ENCODE assay signal across 11 cellular contexts in genomic region chr22:42922374-42923177, GRCh38.
DNase-seq lines count a peak whose midpoint lies in the region; ATAC-seq and TF ChIP-seq lines count a peak whose summit lies in the region.
"Had no signal": no experiment of that assay in that cellular context is flagged by ENCODE, and none has a peak within 500 bp of the region (broad histone marks: within the 10 kb centered on the region; RNA-seq: fewer than 3 reads in every experiment).

No MANE protein-coding gene starts in this region.

- TF ChIP-seq POLR2A in breast epithelium (IDR thresholded peaks at IDR 0.05) (no peak), upper lobe of left lung (IDR thresholded peaks at IDR 0.05) (no peak)

- 69 to 87% methylated on average over 13 of the region's 13 CpGs for WGBS in upper lobe of left lung, 2 donors

- H2AFZ ChIP-seq in OCI-LY7 (ENCODE audit: low read length) = no peak overlapping the region

- POLR2A ChIA-PET in MCF 10A (lab: Yijun Ruan, JAX) = interaction anchor here (0.7 to 6.1 kb wide), 6 partner anchors 8 to 66 kb away, joined by 3 to 52 read pairs (median 8); no protein-coding TSS in a partner anchor
- POLR2A ChIA-PET in activated naive CD8-positive, alpha-beta T cell treated with anti-CD3 and anti-CD28 coated beads, Interleukin-2, amount 10 ng/mL, durations not matched to agents 7 days and 5 days (lab: Charles Lee) = no interaction called here
- POLR2A ChIA-PET in OCI-LY7 (lab: Charles Lee) = interaction anchor here (0.6 kb wide), 1 partner anchor 1731 kb away, joined by 3 read pairs; no protein-coding TSS in a partner anchor

- no peak for DNase-seq in MCF 10A (ENCODE audit: unreplicated experiment)
- DNase-seq in breast epithelium (ENCODE audit: low spot score in 2 of 2) = no peak
- no peak for DNase-seq in activated naive CD8-positive, alpha-beta T cell treated with anti-CD3 and anti-CD28 coated beads, Interleukin-2, amount 10 ng/mL, durations not matched to agents 7 days and 5 days
- no peak for DNase-seq in memory B cell (ENCODE audit: low spot score in 2 of 2)
- DNase-seq in upper lobe of left lung = peak in 1 of 2 donors; percentile 40
- DNase-seq in activated CD4-positive, CD25-positive, alpha-beta regulatory T cell treated with anti-CD3 and anti-CD28 coated beads, Interleukin-2, amount 50 U/mL, for 72 hours = no peak
- DNase-seq in OCI-LY7 (ENCODE audit: low spot score) = no peak
- DNase-seq: activated CD4-positive, alpha-beta T cell treated with anti-CD3 and anti-CD28 coated beads, Interleukin-2, amount 10 ng/mL, durations not matched to agents 7 days and 5 days; stimulated activated CD4-positive, alpha-beta T cell treated with anti-CD3 and anti-CD28 coated beads, Interleukin-2, amount 100 ng/mL, for 24 hours had no signal

- BruUV-seq in MCF 10A (replicated peaks; lab: Mats Ljungman, UMichigan) (no TSS peak), OCI-LY7 (replicated peaks; lab: Mats Ljungman, UMichigan) (no TSS peak)

- H3K79me2 ChIP-seq in OCI-LY7 (ENCODE audit: insufficient read depth, low read depth, low read length) = no peaks in the 10 kb centered on the region

- H3K4me3 Mint-ChIP-seq in MCF 10A (ENCODE audit: unreplicated experiment) = no peak overlapping the region
- H3K4me3 Mint-ChIP-seq in activated naive CD8-positive, alpha-beta T cell treated with anti-CD3 and anti-CD28 coated beads, Interleukin-2, amount 10 ng/mL, durations not matched to agents 7 days and 5 days = no peak overlapping the region
- H3K4me3 Mint-ChIP-seq in memory B cell = peak overlapping the region; percentile 78
- H3K4me3 Mint-ChIP-seq: activated CD4-positive, alpha-beta T cell treated with anti-CD3 and anti-CD28 coated beads, Interleukin-2, amount 10 ng/mL, durations not matched to agents 7 days and 5 days had no signal

- H3K9me2 ChIP-seq in OCI-LY7 (ENCODE audit: insufficient read depth, low read length) = no peaks in the 10 kb centered on the region

- H3K36me3 Mint-ChIP-seq in MCF 10A (ENCODE audit: insufficient read depth, unreplicated experiment) (peaks cover 12% of the 10 kb centered on the region), memory B cell (peaks cover 3% of the 10 kb centered on the region)
- no peaks in the 10 kb centered on the region for H3K36me3 Mint-ChIP-seq in activated naive CD8-positive, alpha-beta T cell treated with anti-CD3 and anti-CD28 coated beads, Interleukin-2, amount 10 ng/mL, durations not matched to agents 7 days and 5 days

- H3K27me3 ChIP-seq in breast epithelium = no peaks in the 10 kb centered on the region
- H3K27me3 ChIP-seq in upper lobe of left lung = no peaks in the 10 kb centered on the region
- H3K27me3 ChIP-seq: tibial nerve had no signal

- peak overlapping the region; percentile 81 for H3K27ac Mint-ChIP-seq in MCF 10A (ENCODE audit: low read depth, unreplicated experiment)
- H3K27ac Mint-ChIP-seq in activated naive CD8-positive, alpha-beta T cell treated with anti-CD3 and anti-CD28 coated beads, Interleukin-2, amount 10 ng/mL, durations not matched to agents 7 days and 5 days = peak overlapping the region; percentile 25
- H3K27ac Mint-ChIP-seq in memory B cell = peak overlapping the region; percentile 94
- H3K27ac Mint-ChIP-seq: activated CD4-positive, alpha-beta T cell treated with anti-CD3 and anti-CD28 coated beads, Interleukin-2, amount 10 ng/mL, durations not matched to agents 7 days and 5 days had no signal

- H3K9me3 ChIP-seq in breast epithelium (no peaks in the 10 kb centered on the region), upper lobe of left lung (no peaks in the 10 kb centered on the region), OCI-LY7 (ENCODE audit: low read length) (no peaks in the 10 kb centered on the region)
- H3K9me3 ChIP-seq: tibial nerve had no signal

- H3K27ac ChIP-seq in breast epithelium (no peak overlapping the region), upper lobe of left lung (peak overlapping the region; percentile 48 to 68 (median 62)), OCI-LY7 (ENCODE audit: low read depth, low read length, poor library complexity, severe bottlenecking) (no peak overlapping the region)

- no peak for TF ChIP-seq CTCF in MCF 10A (IDR thresholded peaks at IDR 0.05; ENCODE audit: unreplicated experiment)
- no peak for TF ChIP-seq CTCF in breast epithelium (IDR thresholded peaks at IDR 0.05)
- no peak for TF ChIP-seq CTCF in upper lobe of left lung (IDR thresholded peaks at IDR 0.05)
- TF ChIP-seq CTCF in OCI-LY7 (conservative IDR thresholded peaks at IDR 0.05; ENCODE audit: low read length) = no peak

- no peaks in the 10 kb centered on the region for H3K9me3 Mint-ChIP-seq in MCF 10A (ENCODE audit: unreplicated experiment)
- H3K9me3 Mint-ChIP-seq in activated naive CD8-positive, alpha-beta T cell treated with anti-CD3 and anti-CD28 coated beads, Interleukin-2, amount 10 ng/mL, durations not matched to agents 7 days and 5 days = no peaks in the 10 kb centered on the region
- H3K9me3 Mint-ChIP-seq in memory B cell = no peaks in the 10 kb centered on the region
- H3K9me3 Mint-ChIP-seq: activated CD4-positive, alpha-beta T cell treated with anti-CD3 and anti-CD28 coated beads, Interleukin-2, amount 10 ng/mL, durations not matched to agents 7 days and 5 days had no signal

- no peak for ATAC-seq in activated naive CD8-positive, alpha-beta T cell treated with anti-CD3 and anti-CD28 coated beads, Interleukin-2, amount 10 ng/mL, durations not matched to agents 7 days and 5 days (ENCODE audit: low read depth)
- ATAC-seq in memory B cell (ENCODE audit: low read depth) = peak; percentile 73
- ATAC-seq in upper lobe of left lung (ENCODE audit: low FRiP score in 2 of 2) = peak; percentile 36 to 50
- no peak for ATAC-seq in GM18502 (IDR thresholded peaks at IDR 0.05; ENCODE audit: poor library complexity, unreplicated experiment)

- peaks cover 4% of the 10 kb centered on the region; the same call in 1 of the 2 replicates for H4K20me1 ChIP-seq in OCI-LY7 (ENCODE audit: insufficient read depth, low read length)

- H3K4me1 ChIP-seq in breast epithelium = peaks cover 0 to 9% of the 10 kb centered on the region in 2 donors
- H3K4me1 ChIP-seq in upper lobe of left lung = peaks cover 47 to 73% (median 64%) of the 10 kb centered on the region in 4 donors
- no peaks in the 10 kb centered on the region for H3K4me1 ChIP-seq in OCI-LY7 (ENCODE audit: insufficient read depth, low read length, poor library complexity, severe bottlenecking)

- H3K4me3 ChIP-seq in breast epithelium (no peak overlapping the region), upper lobe of left lung (no peak overlapping the region), OCI-LY7 (ENCODE audit: low read depth, low read length, poor library complexity, severe bottlenecking) (no peak overlapping the region)
- H3K4me3 ChIP-seq: tibial nerve had no signal

- CTCF ChIA-PET in MCF 10A (lab: Yijun Ruan, JAX) (interaction anchor here (1.0 to 2.1 kb wide), 3 partner anchors 54 to 72 kb away, joined by 3 to 5 read pairs (median 5); no protein-coding TSS in a partner anchor), OCI-LY7 (lab: Charles Lee; ENCODE audit: unreplicated experiment) (no interaction called here)

- H3K36me3 ChIP-seq in breast epithelium (no peaks in the 10 kb centered on the region), upper lobe of left lung (no peaks in the 10 kb centered on the region), OCI-LY7 (ENCODE audit: insufficient read depth, low read length) (no peaks in the 10 kb centered on the region)
- H3K36me3 ChIP-seq: tibial nerve had no signal

- H3K4me2 ChIP-seq in OCI-LY7 (ENCODE audit: low read length) = no peak overlapping the region

- H3K27me3 Mint-ChIP-seq in MCF 10A (ENCODE audit: insufficient read depth, unreplicated experiment) (no peaks in the 10 kb centered on the region), memory B cell (no peaks in the 10 kb centered on the region)
- H3K27me3 Mint-ChIP-seq in activated naive CD8-positive, alpha-beta T cell treated with anti-CD3 and anti-CD28 coated beads, Interleukin-2, amount 10 ng/mL, durations not matched to agents 7 days and 5 days = no peaks in the 10 kb centered on the region
- H3K27me3 Mint-ChIP-seq: activated CD4-positive, alpha-beta T cell treated with anti-CD3 and anti-CD28 coated beads, Interleukin-2, amount 10 ng/mL, durations not matched to agents 7 days and 5 days had no signal

- H3K4me1 Mint-ChIP-seq in MCF 10A (ENCODE audit: insufficient read depth, unreplicated experiment) (peaks cover 31% of the 10 kb centered on the region), memory B cell (peaks cover 35% of the 10 kb centered on the region)
- H3K4me1 Mint-ChIP-seq in activated naive CD8-positive, alpha-beta T cell treated with anti-CD3 and anti-CD28 coated beads, Interleukin-2, amount 10 ng/mL, durations not matched to agents 7 days and 5 days = peaks cover 32% of the 10 kb centered on the region

- no peak for TF ChIP-seq EP300 in upper lobe of left lung (IDR thresholded peaks at IDR 0.05)

- intact Hi-C loops in MCF 10A (cut with micrococcal nuclease) = no loop called here
- intact Hi-C loops in breast epithelium (cut with DNase I; ENCODE audit: low total_unique reads) = no loop called here
- intact Hi-C loops in OCI-LY7 (cut with micrococcal nuclease; ENCODE audit: unreplicated experiment) = no loop called here

Comparison
In these comparisons a context has a peak if more than half of its experiments do, and no peak if none do; other contexts are left out.
1. H3K27ac Mint-ChIP-seq: peak in every context shown above with its lines; median percentile 94 in memory B cell; 81 in MCF 10A; 25 in activated naive CD8-positive, alpha-beta T cell treated with anti-CD3 and anti-CD28 coated beads, Interleukin-2, amount 10 ng/mL, durations not matched to agents 7 days and 5 days.
2. H3K27ac ChIP-seq: peak in upper lobe of left lung (4 of 4); none in breast epithelium (0 of 2) and OCI-LY7 (single experiment).
3. ATAC-seq: peak in memory B cell (single experiment) and upper lobe of left lung (2 of 2); none in activated naive CD8-positive, alpha-beta T cell treated with anti-CD3 and anti-CD28 coated beads, Interleukin-2, amount 10 ng/mL, durations not matched to agents 7 days and 5 days (single experiment) and GM18502 (single experiment).